ENCODE assay signal across 8 cellular contexts in genomic region chr11:65384301-65384889, GRCh38. TPM values are rescaled to one million over a fixed set of nuclear protein-coding genes. Genes with fewer than 3 reads are reported as not detected.
DNase-seq lines count a peak whose midpoint lies in the region; ATAC-seq, FAIRE-seq and TF ChIP-seq lines count a peak whose summit lies in the region.

No MANE protein-coding gene starts in this region.

- H3K9me2 ChIP-seq in PC-3 (replicated peaks; ENCODE audit: low read length): no peaks in the 10 kb centered on the region

- H3K4me3 ChIP-seq in AG04450 (ENCODE audit: low read depth, low read length) (no peak overlapping the region), PC-3 (ENCODE audit: low read length) (no peak overlapping the region)

- peaks cover 13% of the 10 kb centered on the region for H3F3A ChIP-seq in PC-3 (ENCODE audit: low read length, unreplicated experiment)

- H3K27me3 ChIP-seq in AG04450 (ENCODE audit: control insufficient read depth, insufficient read depth, low read length) (no peaks in the 10 kb centered on the region), PC-3 (ENCODE audit: low read length) (no peaks in the 10 kb centered on the region)

- peaks cover 29% of the 10 kb centered on the region for H3K79me2 ChIP-seq in PC-3 (ENCODE audit: low read length)

- H3K4me1 ChIP-seq in PC-3 (ENCODE audit: insufficient read depth, low read length): peaks cover 69% of the 10 kb centered on the region

- intact Hi-C loops in PC-3 (cut with micrococcal nuclease): no loop called here

- BruUV-seq in PC-3 (replicated peaks; lab: Mats Ljungman, UMichigan): no TSS peak

- no peak overlapping the region for H2AFZ ChIP-seq in PC-3 (ENCODE audit: low read length)

- peak overlapping the region; percentile 75 to 97 (median 92) for H3K27ac Mint-ChIP-seq in naive B cell

- peak overlapping the region; percentile 79 for H3K4me2 ChIP-seq in PC-3 (ENCODE audit: low read length)

- H3K36me3 Mint-ChIP-seq in naive B cell: no peaks in the 10 kb centered on the region

- no peaks in the 10 kb centered on the region for H3K27me3 Mint-ChIP-seq in naive B cell

- ATAC-seq in PC-3: peak; percentile 1
- no peak for ATAC-seq in naive B cell (ENCODE audit: low read depth in 2 of 2)
- no peak for ATAC-seq in GM21515 (IDR thresholded peaks at IDR 0.05; ENCODE audit: unreplicated experiment)

- H3K4me1 Mint-ChIP-seq in naive B cell: peaks cover 42 to 68% (median 56%) of the 10 kb centered on the region in 3 donors

- no peaks in the 10 kb centered on the region; the same call in 1 of the 2 replicates for H4K20me1 ChIP-seq in PC-3 (ENCODE audit: low read length)

- DNase-seq in AG04450 (ENCODE audit: low read depth, low spot score): no peak
- peak; percentile 78 for DNase-seq in PC-3
- DNase-seq in naive B cell: no peak
- no peak for DNase-seq in NCI-H1436 treated with DMSO at 0.1 percent for 48 hours (lab: John Stamatoyannopoulos, UW)
- no peak for DNase-seq in pons (ENCODE audit: low spot score)
- DNase-seq in D721Med (ENCODE audit: insufficient read length, low spot score): no peak

- POLR2A ChIA-PET in AG04450 (lab: Yijun Ruan, JAX): interaction anchor here (0.9 to 5.2 kb wide), 2 partner anchors 38 to 39 kb away, joined by 3 to 50 read pairs; partner anchors contain the start of gene NEAT1
- POLR2A ChIA-PET in PC-3 (lab: Charles Lee; ENCODE audit: unreplicated experiment): interaction anchor here (0.6 to 0.8 kb wide), 4 partner anchors 33 to 115 kb away, joined by 3 to 14 read pairs (median 4); partner anchors contain the start of gene NEAT1

- CTCF ChIA-PET in AG04450 (lab: Charles Lee) (interaction anchor here (0.5 to 1.0 kb wide), 2 partner anchors 157 to 188 kb away, joined by 3 to 5 read pairs; partner anchors contain the start of gene FAM89B), PC-3 (lab: Charles Lee) (interaction anchor here (0.5 kb wide), 1 partner anchor 48 kb away, joined by 6 read pairs; no protein-coding TSS in a partner anchor)

- TF ChIP-seq CTCF in AG04450 (IDR thresholded peaks at IDR 0.05; ENCODE audit: low read depth, low read length) (no peak), PC-3 (conservative IDR thresholded peaks at IDR 0.05; ENCODE audit: low read depth, low read length) (no peak), D721Med (IDR thresholded peaks at IDR 0.05; ENCODE audit: insufficient read depth, missing control alignments) (no peak)

- no peak for FAIRE-seq in D721Med (lab: Jason Lieb, UNC)

- no peaks in the 10 kb centered on the region for H3K36me3 ChIP-seq in PC-3 (ENCODE audit: low read depth, low read length)

- H3K27ac ChIP-seq in AG04450 (ENCODE audit: low read depth, low read length) (peak overlapping the region; percentile 99), PC-3 (ENCODE audit: low read length) (peak overlapping the region; percentile 98), cingulate gyrus (ENCODE audit: low read depth, low read length) (peak overlapping the region; percentile 57)

- H3K9ac ChIP-seq in PC-3 (ENCODE audit: low read length): peak overlapping the region; percentile 95

- H3K9me3 Mint-ChIP-seq in naive B cell: no peaks in the 10 kb centered on the region

- H3K9me3 ChIP-seq in AG04450 (ENCODE audit: control insufficient read depth, insufficient read depth, low read length) (no peaks in the 10 kb centered on the region; the same call in 1 of the 2 replicates), PC-3 (ENCODE audit: low read length) (no peaks in the 10 kb centered on the region)

- H3K4me3 Mint-ChIP-seq in naive B cell: peak overlapping the region in 7 of 8 donors; percentile 6 to 95 (median 78)

RNA-seq across cellular contexts. Expression of gene SLC25A45, which starts 1.9 kb away (rescaled TPM):
- 0.76 and 1.4 TPM in 2 replicates for polyA plus RNA-seq in AG04450 (2011; rRNA removed)
- 1.4 and 2.5 TPM in 2 replicates for polyA minus RNA-seq in AG04450 (2011; rRNA and poly(A)+ RNA removed)
- 12.7 and 13.1 TPM in 2 replicates for total RNA-seq in PC-3 (2014; rRNA removed)
- polyA plus RNA-seq in naive B cell (ENCODE audit: low read depth in 6 of 6): 10 to 100 TPM; 10.2 to 35.1 (median 16.2) TPM

RNA-seq across cellular contexts. Expression of gene FRMD8, which starts 2.0 kb away (rescaled TPM):
- polyA plus RNA-seq in AG04450 (2011; rRNA removed): 10.7 and 14.1 TPM in 2 replicates
- 8.2 and 10.9 TPM in 2 replicates for polyA minus RNA-seq in AG04450 (2011; rRNA and poly(A)+ RNA removed)
- total RNA-seq in PC-3 (2014; rRNA removed): 68.3 and 93.2 TPM in 2 replicates
- polyA plus RNA-seq in naive B cell (ENCODE audit: low read depth in 6 of 6): 10 to 100 TPM; 45.3 to 64.6 (median 53.8) TPM

RNA-seq across cellular contexts. Expression of gene TIGD3, which starts 29.8 kb away (rescaled TPM):
- polyA plus RNA-seq in AG04450 (2011; rRNA removed): 0.07 and 0.11 TPM in 2 replicates
- not detected in 2 replicates for polyA minus RNA-seq in AG04450 (2011; rRNA and poly(A)+ RNA removed)
- total RNA-seq in PC-3 (2014; rRNA removed): 1.3 and 1.6 TPM in 2 replicates
- polyA plus RNA-seq in naive B cell (ENCODE audit: low read depth in 6 of 6): 1 to 10 TPM; 1.5 to 3.3 (median 1.8) TPM

RNA-seq across cellular contexts. Expression of gene NEAT1, which starts 38.2 kb away (rescaled TPM):
- 72.3 and 83.3 TPM in 2 replicates for polyA plus RNA-seq in AG04450 (2011; rRNA removed)
- 202 and 210 TPM in 2 replicates for polyA minus RNA-seq in AG04450 (2011; rRNA and poly(A)+ RNA removed)
- 47.9 and 96.6 TPM in 2 replicates for total RNA-seq in PC-3 (2014; rRNA removed)
- polyA plus RNA-seq in naive B cell (ENCODE audit: low read depth in 6 of 6): 1 to 10 TPM in 5 of 6 donors, under 1 TPM in 1; 0.88 to 4.2 (median 1.2) TPM

RNA-seq across cellular contexts. Expression of gene DPF2, which starts 50.7 kb away (rescaled TPM):
- polyA plus RNA-seq in AG04450 (2011; rRNA removed): 43.7 and 52.0 TPM in 2 replicates
- polyA minus RNA-seq in AG04450 (2011; rRNA and poly(A)+ RNA removed): 49.2 and 58.5 TPM in 2 replicates
- 45.8 and 63.1 TPM in 2 replicates for total RNA-seq in PC-3 (2014; rRNA removed)
- 100 to 1,000 TPM in 1 of 6 donors, 10 to 100 TPM in 5; 68.1 to 104 (median 91.9) TPM for polyA plus RNA-seq in naive B cell (ENCODE audit: low read depth in 6 of 6)
